In the genomic region with DNA sequence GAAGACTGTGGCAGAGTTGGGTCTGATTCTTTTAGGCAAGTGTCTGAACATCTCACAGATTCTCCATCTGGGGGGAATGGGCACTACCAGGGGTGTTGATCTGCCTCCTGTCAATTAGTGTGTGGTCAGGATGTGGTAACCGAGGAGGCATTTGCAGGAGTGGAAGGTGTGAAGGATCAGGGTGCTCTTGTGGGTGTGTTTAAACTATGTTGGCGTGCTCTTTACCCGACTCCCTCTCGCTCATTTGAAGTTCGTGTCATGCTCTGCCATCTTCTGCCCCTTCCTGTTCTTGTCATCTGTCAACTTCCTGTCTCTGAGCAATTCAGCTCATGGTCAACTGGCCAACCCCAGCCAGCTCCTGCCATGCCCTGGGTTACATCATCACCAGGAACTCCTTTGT, we compare ENCODE assay signal across 15 cellular contexts.
DNase-seq lines count a peak whose midpoint lies in the region; ATAC-seq lines count a peak whose summit lies in the region.
"Had no signal": no experiment of that assay in that cellular context is flagged by ENCODE, and none has a peak within 500 bp of the region (broad histone marks: within the 10 kb centered on the region; RNA-seq: fewer than 3 reads in every experiment).

No MANE protein-coding gene starts in this region.

- H3K9me3 Mint-ChIP-seq in activated T-cell treated with anti-CD3 and anti-CD28 coated beads, Interleukin-2, amount 50 U/mL, for 72 hours = peaks cover 0 to 4% of the 10 kb centered on the region in 2 donors
- no peaks in the 10 kb centered on the region for H3K9me3 Mint-ChIP-seq in natural killer cell treated with Interleukin-12 subunit alpha and Interleukin-12 subunit beta and Interleukin-15 and Interleukin-18, amount 100 ng/mL, for 72 hours

- DNase-seq in activated CD4-positive, CD25-positive, alpha-beta regulatory T cell (lab: John Stamatoyannopoulos, UW) = no peak
- peak; percentile 13 to 22 for DNase-seq in activated T-cell treated with anti-CD3 and anti-CD28 coated beads, Interleukin-2, amount 50 U/mL, for 72 hours
- DNase-seq in natural killer cell treated with Interleukin-12 subunit alpha and Interleukin-12 subunit beta and Interleukin-15 and Interleukin-18, amount 100 ng/mL, for 72 hours (ENCODE audit: low spot score) = peak; percentile 83
- DNase-seq in superior temporal gyrus (ENCODE audit: extremely low spot score) = no peak
- DNase-seq: erythroblast, KG1, NCI-H1417, NCI-H226, occipital lobe, testis had no signal

- ATAC-seq in activated CD4-positive, CD25-positive, alpha-beta regulatory T cell treated with anti-CD3 and anti-CD28 coated beads, Interleukin-2, amount 50 U/mL, for 24 hours = peak; percentile 24 to 41
- ATAC-seq in HG03175 (IDR thresholded peaks at IDR 0.05; ENCODE audit: unreplicated experiment) (peak; percentile 44), HG03025 (IDR thresholded peaks at IDR 0.05; ENCODE audit: low FRiP score, unreplicated experiment) (no peak), GM21717 (IDR thresholded peaks at IDR 0.05; ENCODE audit: unreplicated experiment) (no peak)
- ATAC-seq in activated T-cell treated with anti-CD3 and anti-CD28 coated beads, Interleukin-2, amount 50 U/mL, for 72 hours (replicated peaks in 1 of 2) = peak; percentile 41 to 69
- ATAC-seq in natural killer cell treated with Interleukin-12 subunit alpha and Interleukin-12 subunit beta and Interleukin-15 and Interleukin-18, amount 100 ng/mL, for 72 hours = peak; percentile 88 to 92

- peaks cover 13% of the 10 kb centered on the region for H3K4me1 Mint-ChIP-seq in activated T-cell treated with anti-CD3 and anti-CD28 coated beads, Interleukin-2, amount 50 U/mL, for 72 hours (ENCODE audit: low read depth)
- H3K4me1 Mint-ChIP-seq in natural killer cell treated with Interleukin-12 subunit alpha and Interleukin-12 subunit beta and Interleukin-15 and Interleukin-18, amount 100 ng/mL, for 72 hours (ENCODE audit: low read depth in 2 of 2) = peaks cover 19 to 28% of the 10 kb centered on the region in 2 donors
- H3K4me1 Mint-ChIP-seq: CD14-positive monocyte had no signal

- no peak overlapping the region for H3K27ac Mint-ChIP-seq in activated T-cell treated with anti-CD3 and anti-CD28 coated beads, Interleukin-2, amount 50 U/mL, for 72 hours
- H3K27ac Mint-ChIP-seq in natural killer cell treated with Interleukin-12 subunit alpha and Interleukin-12 subunit beta and Interleukin-15 and Interleukin-18, amount 100 ng/mL, for 72 hours = no peak overlapping the region
- H3K27ac Mint-ChIP-seq: CD14-positive monocyte had no signal

- no peaks in the 10 kb centered on the region for H3K27me3 Mint-ChIP-seq in activated T-cell treated with anti-CD3 and anti-CD28 coated beads, Interleukin-2, amount 50 U/mL, for 72 hours (ENCODE audit: low read depth)
- H3K27me3 Mint-ChIP-seq in natural killer cell treated with Interleukin-12 subunit alpha and Interleukin-12 subunit beta and Interleukin-15 and Interleukin-18, amount 100 ng/mL, for 72 hours = no peaks in the 10 kb centered on the region

- H3K36me3 Mint-ChIP-seq in activated T-cell treated with anti-CD3 and anti-CD28 coated beads, Interleukin-2, amount 50 U/mL, for 72 hours (ENCODE audit: insufficient read depth in 2 of 2) = peaks cover 1 to 3% of the 10 kb centered on the region in 2 donors
- H3K36me3 Mint-ChIP-seq in natural killer cell treated with Interleukin-12 subunit alpha and Interleukin-12 subunit beta and Interleukin-15 and Interleukin-18, amount 100 ng/mL, for 72 hours = no peaks in the 10 kb centered on the region
- H3K36me3 Mint-ChIP-seq: CD14-positive monocyte had no signal

- no peak overlapping the region for H3K4me3 Mint-ChIP-seq in activated T-cell treated with anti-CD3 and anti-CD28 coated beads, Interleukin-2, amount 50 U/mL, for 72 hours
- H3K4me3 Mint-ChIP-seq in natural killer cell treated with Interleukin-12 subunit alpha and Interleukin-12 subunit beta and Interleukin-15 and Interleukin-18, amount 100 ng/mL, for 72 hours = no peak overlapping the region
- H3K4me3 Mint-ChIP-seq: CD14-positive monocyte had no signal

Comparison
In these comparisons a context has a peak if more than half of its experiments do, and no peak if none do; other contexts are left out.
1. ATAC-seq: peak in activated CD4-positive, CD25-positive, alpha-beta regulatory T cell treated with anti-CD3 and anti-CD28 coated beads, Interleukin-2, amount 50 U/mL, for 24 hours (2 of 2), HG03175 (single experiment), activated T-cell treated with anti-CD3 and anti-CD28 coated beads, Interleukin-2, amount 50 U/mL, for 72 hours (2 of 2) and natural killer cell treated with Interleukin-12 subunit alpha and Interleukin-12 subunit beta and Interleukin-15 and Interleukin-18, amount 100 ng/mL, for 72 hours (2 of 2); none in HG03025 (single experiment) and GM21717 (single experiment).
2. DNase-seq: peak in activated T-cell treated with anti-CD3 and anti-CD28 coated beads, Interleukin-2, amount 50 U/mL, for 72 hours (2 of 2) and natural killer cell treated with Interleukin-12 subunit alpha and Interleukin-12 subunit beta and Interleukin-15 and Interleukin-18, amount 100 ng/mL, for 72 hours (single experiment); none in activated CD4-positive, CD25-positive, alpha-beta regulatory T cell (0 of 4) and superior temporal gyrus (single experiment).